ENCODE assay signal across 8 cellular contexts in genomic region chr9:111957856-111958631, GRCh38.
DNase-seq lines count a peak whose midpoint lies in the region; ATAC-seq and TF ChIP-seq lines count a peak whose summit lies in the region.

No MANE protein-coding gene starts in this region.

- peak overlapping the region; percentile 8 to 73 (median 58) for H3K27ac ChIP-seq in stomach

- no peaks in the 10 kb centered on the region for H3K9me3 Mint-ChIP-seq in activated T-helper 2 cell treated with anti-CD3 and anti-CD28 coated beads, Interferon-gamma antibody, Interleukin-2, Interleukin-4, amounts not matched to agents 10 μg/mL and 5 μg/mL and 100 μg/mL, durations not matched to agents 14 hours and 24 hours and 36 hours

- peaks cover 44% of the 10 kb centered on the region for H3K27me3 Mint-ChIP-seq in activated T-helper 2 cell treated with anti-CD3 and anti-CD28 coated beads, Interferon-gamma antibody, Interleukin-2, Interleukin-4, amounts not matched to agents 10 μg/mL and 5 μg/mL and 100 μg/mL, durations not matched to agents 14 hours and 24 hours and 36 hours (ENCODE audit: low read depth)

- no peak for TF ChIP-seq POLR2A in stomach (IDR thresholded peaks at IDR 0.05)

- no peaks in the 10 kb centered on the region for H3K9me3 ChIP-seq in stomach

- peak overlapping the region; percentile 20 for H3K4me3 Mint-ChIP-seq in activated T-helper 2 cell treated with anti-CD3 and anti-CD28 coated beads, Interferon-gamma antibody, Interleukin-2, Interleukin-4, amounts not matched to agents 10 μg/mL and 5 μg/mL and 100 μg/mL, durations not matched to agents 14 hours and 24 hours and 36 hours (ENCODE audit: low read depth)

- H3K4me1 ChIP-seq in stomach = peaks cover 4 to 44% (median 18%) of the 10 kb centered on the region in 4 donors

- H3K4me3 ChIP-seq in stomach (peak overlapping the region in 1 of 4 donors; percentile 4), H7 (ENCODE audit: insufficient read depth, low read depth, low read length) (no peak overlapping the region)

- ATAC-seq in GM19328 (IDR thresholded peaks at IDR 0.05; ENCODE audit: unreplicated experiment) (peak; percentile 46), GM21526 (IDR thresholded peaks at IDR 0.05; ENCODE audit: low FRiP score, unreplicated experiment) (no peak)

- DNase-seq in AML-193 (lab: John Stamatoyannopoulos, UW) (peak; percentile 51 to 54), NCI-H2107 (lab: John Stamatoyannopoulos, UW) (peak; percentile 19), hepatic stellate cell (ENCODE audit: low spot score) (peak; percentile 63), stomach (no peak), H7 (no peak)
- DNase-seq in activated T-helper 2 cell treated with anti-CD3 and anti-CD28 coated beads, Interferon-gamma antibody, Interleukin-2, Interleukin-4, amounts not matched to agents 10 μg/mL and 5 μg/mL and 100 μg/mL, durations not matched to agents 14 hours and 24 hours and 36 hours (ENCODE audit: low spot score) = peak; percentile 9

- H3K4me1 Mint-ChIP-seq in activated T-helper 2 cell treated with anti-CD3 and anti-CD28 coated beads, Interferon-gamma antibody, Interleukin-2, Interleukin-4, amounts not matched to agents 10 μg/mL and 5 μg/mL and 100 μg/mL, durations not matched to agents 14 hours and 24 hours and 36 hours (ENCODE audit: low read depth) = peaks cover 15% of the 10 kb centered on the region

- intact Hi-C loops in activated T-helper 2 cell treated with anti-CD3 and anti-CD28 coated beads, Interferon-gamma antibody, Interleukin-2, Interleukin-4, amounts not matched to agents 10 μg/mL and 5 μg/mL and 100 μg/mL, durations not matched to agents 14 hours and 24 hours and 36 hours (cut with micrococcal nuclease) = loop anchor here (2.0 kb wide), 1 partner anchor 35 kb away; no protein-coding TSS in a partner anchor
- intact Hi-C loops in stomach (cut with DNase I; ENCODE audit: low total_unique reads) = no loop called here

- H3K36me3 Mint-ChIP-seq in activated T-helper 2 cell treated with anti-CD3 and anti-CD28 coated beads, Interferon-gamma antibody, Interleukin-2, Interleukin-4, amounts not matched to agents 10 μg/mL and 5 μg/mL and 100 μg/mL, durations not matched to agents 14 hours and 24 hours and 36 hours (ENCODE audit: low read depth) = no peaks in the 10 kb centered on the region

- WGBS in stomach, 5 donors = 3 to 13% (median 10%) methylated on average over 3 of the region's 3 CpGs

- H3K27ac Mint-ChIP-seq in activated T-helper 2 cell treated with anti-CD3 and anti-CD28 coated beads, Interferon-gamma antibody, Interleukin-2, Interleukin-4, amounts not matched to agents 10 μg/mL and 5 μg/mL and 100 μg/mL, durations not matched to agents 14 hours and 24 hours and 36 hours = no peak overlapping the region

- H3K36me3 ChIP-seq in stomach (no peaks in the 10 kb centered on the region), H7 (replicated peaks; ENCODE audit: control insufficient read depth, insufficient read depth, low read length) (no peaks in the 10 kb centered on the region)

- H3K27me3 ChIP-seq in stomach = no peaks in the 10 kb centered on the region
- no peaks in the 10 kb centered on the region for H3K27me3 ChIP-seq in H7 (ENCODE audit: control insufficient read depth, insufficient read depth, low read length)

- no peak for TF ChIP-seq EP300 in stomach (IDR thresholded peaks at IDR 0.05)

- no peak for TF ChIP-seq CTCF in stomach (IDR thresholded peaks at IDR 0.05)

Comparison
In these comparisons a context has a peak if more than half of its experiments do, and no peak if none do; other contexts are left out.
1. DNase-seq: peak in AML-193 (2 of 2), NCI-H2107 (single experiment), activated T-helper 2 cell treated with anti-CD3 and anti-CD28 coated beads, Interferon-gamma antibody, Interleukin-2, Interleukin-4, amounts not matched to agents 10 μg/mL and 5 μg/mL and 100 μg/mL, durations not matched to agents 14 hours and 24 hours and 36 hours (single experiment) and hepatic stellate cell (single experiment); none in stomach (single experiment) and H7 (single experiment).